In genomic region chr9:120776788-120777187, GRCh38 we compare ENCODE assay signal across 23 cellular contexts.
"Had no signal": no experiment of that assay in that cellular context is flagged by ENCODE, and none has a peak within 500 bp of the region (broad histone marks: within the 10 kb centered on the region; RNA-seq: fewer than 3 reads in every experiment).

No MANE protein-coding gene starts in this region.

- ATAC-seq: activated CD8-positive, alpha-beta memory T cell treated with anti-CD3 and anti-CD28 coated beads, Interleukin-2, amount 10 ng/mL, durations not matched to agents 7 days and 5 days; activated CD8-positive, alpha-beta T cell treated with anti-CD3 and anti-CD28 coated beads for 36 hours; left lung; naive thymus-derived CD4-positive, alpha-beta T cell; stimulated activated naive B cell treated with anti-CD40 and anti-IgM and Interleukin-4, amounts not matched to agents 10 μg/mL and 1 μg/mL and 100 μg/mL, for 72 hours had no signal

- H3K4me3 ChIP-seq: coronary artery, hepatocyte, left lung, lung, sigmoid colon, testis, uterus had no signal

- H3K4me1 ChIP-seq: testis, uterus had no signal

- H3K27me3 Mint-ChIP-seq: activated CD8-positive, alpha-beta memory T cell treated with anti-CD3 and anti-CD28 coated beads, Interleukin-2, amount 10 ng/mL, durations not matched to agents 7 days and 5 days; activated CD8-positive, alpha-beta T cell treated with anti-CD3 and anti-CD28 coated beads for 36 hours; brain; naive thymus-derived CD4-positive, alpha-beta T cell; stimulated activated naive B cell treated with anti-CD40 and anti-IgM and Interleukin-4, amounts not matched to agents 10 μg/mL and 1 μg/mL and 100 μg/mL, for 72 hours had no signal

- H3K27ac ChIP-seq: coronary artery, left lung, sigmoid colon, testis, uterus had no signal

- H3K4me1 Mint-ChIP-seq: brain had no signal

- H3K27ac Mint-ChIP-seq: activated CD8-positive, alpha-beta memory T cell treated with anti-CD3 and anti-CD28 coated beads, Interleukin-2, amount 10 ng/mL, durations not matched to agents 7 days and 5 days; activated CD8-positive, alpha-beta T cell treated with anti-CD3 and anti-CD28 coated beads for 36 hours; activated T-helper 1 cell treated with anti-CD3 and anti-CD28 coated beads, Interleukin-12 subunit alpha, Interleukin-12 subunit beta, Interleukin-2, Interleukin-4 antibody, amounts not matched to agents 30 ng/mL and 10 ng/mL and 1 ng/mL, durations not matched to agents 14 hours and 24 hours and 36 hours; brain; stimulated activated naive B cell treated with anti-CD40 and anti-IgM and Interleukin-4, amounts not matched to agents 10 μg/mL and 1 μg/mL and 100 μg/mL, for 72 hours had no signal

- DNase-seq: activated CD4-positive, alpha-beta T cell treated with anti-CD3 and anti-CD28 coated beads for 48 hours; activated CD8-positive, alpha-beta memory T cell treated with anti-CD3 and anti-CD28 coated beads, Interleukin-2, amount 10 ng/mL, durations not matched to agents 7 days and 5 days; activated CD8-positive, alpha-beta T cell treated with anti-CD3 and anti-CD28 coated beads for 36 hours; activated T-cell treated with anti-CD3 and anti-CD28 coated beads for 4 hours; anterior cingulate cortex; cerebellar nuclear complex; foreskin fibroblast; immature natural killer cell; kidney glomerular epithelial cell; left lung; naive thymus-derived CD4-positive, alpha-beta T cell; sigmoid colon; stimulated activated CD4-positive, alpha-beta T cell treated with anti-CD3 and anti-CD28 coated beads, Interleukin-2, amount 100 ng/mL, for 48 hours; stimulated activated CD8-positive, alpha-beta memory T cell treated with anti-CD3 and anti-CD28 coated beads, Interleukin-4, amount 100 ng/mL, for 48 hours; stimulated activated naive B cell treated with anti-CD40 and anti-IgM and Interleukin-4, amounts not matched to agents 10 μg/mL and 1 μg/mL and 100 μg/mL, for 72 hours; testis; trophoblast cell; uterus had no signal

- H3K9me3 Mint-ChIP-seq: activated CD8-positive, alpha-beta T cell treated with anti-CD3 and anti-CD28 coated beads for 36 hours; activated T-helper 1 cell treated with anti-CD3 and anti-CD28 coated beads, Interleukin-12 subunit alpha, Interleukin-12 subunit beta, Interleukin-2, Interleukin-4 antibody, amounts not matched to agents 30 ng/mL and 10 ng/mL and 1 ng/mL, durations not matched to agents 14 hours and 24 hours and 36 hours; brain; immature natural killer cell; naive thymus-derived CD4-positive, alpha-beta T cell; stimulated activated naive B cell treated with anti-CD40 and anti-IgM and Interleukin-4, amounts not matched to agents 10 μg/mL and 1 μg/mL and 100 μg/mL, for 72 hours had no signal

- H3K4me3 Mint-ChIP-seq: activated CD8-positive, alpha-beta memory T cell treated with anti-CD3 and anti-CD28 coated beads, Interleukin-2, amount 10 ng/mL, durations not matched to agents 7 days and 5 days; activated CD8-positive, alpha-beta T cell treated with anti-CD3 and anti-CD28 coated beads for 36 hours; activated T-helper 1 cell treated with anti-CD3 and anti-CD28 coated beads, Interleukin-12 subunit alpha, Interleukin-12 subunit beta, Interleukin-2, Interleukin-4 antibody, amounts not matched to agents 30 ng/mL and 10 ng/mL and 1 ng/mL, durations not matched to agents 14 hours and 24 hours and 36 hours; brain; immature natural killer cell; naive thymus-derived CD4-positive, alpha-beta T cell; stimulated activated naive B cell treated with anti-CD40 and anti-IgM and Interleukin-4, amounts not matched to agents 10 μg/mL and 1 μg/mL and 100 μg/mL, for 72 hours had no signal

- H3K9me3 ChIP-seq: left lung, sigmoid colon, testis, uterus had no signal

- H3K27me3 ChIP-seq: hepatocyte, left lung, sigmoid colon, testis, uterus had no signal
